Comparison of ENCODE assay signal across 3 cellular contexts in the genomic region with DNA sequence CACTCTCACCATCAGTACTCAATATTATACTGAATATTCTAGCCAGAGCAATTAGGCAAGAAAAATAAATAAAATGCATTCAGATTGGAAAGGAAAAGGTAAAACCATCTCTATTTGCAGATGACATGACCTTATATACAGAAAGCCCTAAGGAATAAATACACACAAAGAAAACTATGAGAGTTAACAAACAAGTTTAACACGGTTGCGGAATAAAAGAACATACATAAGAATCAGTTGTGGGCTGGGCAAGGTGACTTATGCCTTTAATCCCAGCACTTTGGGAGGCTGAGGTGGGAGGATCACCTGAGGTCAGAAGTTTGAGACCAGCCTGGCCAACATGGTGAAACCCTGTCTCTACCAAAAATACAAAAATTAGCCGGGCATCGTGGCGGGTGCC.
DNase-seq lines count a peak whose midpoint lies in the region; ATAC-seq and TF ChIP-seq lines count a peak whose summit lies in the region.
"Not testable (repeated sequence)": the region's sequence is repeated elsewhere in the genome, so short reads cannot be mapped to it uniquely, and the experiment has no call there.

No MANE protein-coding gene starts in this region.

- not testable (repeated sequence) for H3K36me3 Mint-ChIP-seq in stimulated activated naive B cell treated with anti-CD40 and anti-IgM and Interleukin-4, amounts not matched to agents 10 μg/mL and 1 μg/mL and 100 μg/mL, for 72 hours

- H3K4me3 ChIP-seq in epithelial cell of esophagus (ENCODE audit: low read length): not testable (repeated sequence)

- not testable (repeated sequence) for H3K9me3 Mint-ChIP-seq in stimulated activated naive B cell treated with anti-CD40 and anti-IgM and Interleukin-4, amounts not matched to agents 10 μg/mL and 1 μg/mL and 100 μg/mL, for 72 hours

- H3K27me3 Mint-ChIP-seq in stimulated activated naive B cell treated with anti-CD40 and anti-IgM and Interleukin-4, amounts not matched to agents 10 μg/mL and 1 μg/mL and 100 μg/mL, for 72 hours: not testable (repeated sequence)

- ATAC-seq in stimulated activated naive B cell treated with anti-CD40 and anti-IgM and Interleukin-4, amounts not matched to agents 10 μg/mL and 1 μg/mL and 100 μg/mL, for 72 hours (replicated peaks): not testable (repeated sequence)

- peaks cover 7 to 11% of the 10 kb centered on the region in 2 donors for H3K4me1 Mint-ChIP-seq in stimulated activated naive B cell treated with anti-CD40 and anti-IgM and Interleukin-4, amounts not matched to agents 10 μg/mL and 1 μg/mL and 100 μg/mL, for 72 hours

- peak; percentile 9 for DNase-seq in activated CD8-positive, alpha-beta memory T cell treated with anti-CD3 and anti-CD28 coated beads for 24 hours
- DNase-seq in epithelial cell of esophagus (ENCODE audit: low read depth): peak; percentile 37
- not testable (repeated sequence) for DNase-seq in stimulated activated naive B cell treated with anti-CD40 and anti-IgM and Interleukin-4, amounts not matched to agents 10 μg/mL and 1 μg/mL and 100 μg/mL, for 72 hours

- peak overlapping the region; percentile 38 for H3K27ac Mint-ChIP-seq in stimulated activated naive B cell treated with anti-CD40 and anti-IgM and Interleukin-4, amounts not matched to agents 10 μg/mL and 1 μg/mL and 100 μg/mL, for 72 hours

- not testable (repeated sequence) for TF ChIP-seq CTCF in epithelial cell of esophagus (IDR thresholded peaks at IDR 0.05; ENCODE audit: insufficient read depth, low read depth, low read length, missing control alignments)

- not testable (repeated sequence) for H3K4me3 Mint-ChIP-seq in stimulated activated naive B cell treated with anti-CD40 and anti-IgM and Interleukin-4, amounts not matched to agents 10 μg/mL and 1 μg/mL and 100 μg/mL, for 72 hours
